ENCODE assay signal across 1 cellular context in genomic region chr12:27523642-27524488, GRCh38.
TF ChIP-seq lines count a peak whose summit lies in the region.

Gene PPFIBP1 (plus strand): TSS chr12:27524206. CDS start chr12:27633397, 109,191 bp downstream.

TF ChIP-seq in GM23338, 12 proteins besides CTCF, POLR2A, EP300 and RAD21 (continued from another document):
- TF ChIP-seq EZH2 (IDR thresholded peaks at IDR 0.05; ENCODE audit: low read depth, unreplicated experiment) (no peak), POLR2AphosphoS5 (IDR thresholded peaks at IDR 0.05; ENCODE audit: low read depth) (peak; percentile 83), ZNF114 (CRISPR knock-in tag; IDR thresholded peaks at IDR 0.05) (no peak), JUNB (IDR thresholded peaks at IDR 0.05; ENCODE audit: unreplicated experiment) (no peak), NANOG (IDR thresholded peaks at IDR 0.05; ENCODE audit: borderline replicate concordance) (no peak), STAT1 (IDR thresholded peaks at IDR 0.05; ENCODE audit: unreplicated experiment) (no peak), ZNF331 (CRISPR knock-in tag; IDR thresholded peaks at IDR 0.05; ENCODE audit: low read depth) (no peak), ETS1 (IDR thresholded peaks at IDR 0.05) (no peak), CREB1 (CRISPR knock-in tag; IDR thresholded peaks at IDR 0.05; ENCODE audit: low read depth) (peak; percentile 82), ZNF462 (CRISPR knock-in tag; IDR thresholded peaks at IDR 0.05) (no peak)
TF ChIP-seq in GM23338: peak in this region for 2.
